In genomic region chr14:77040059-77040308, GRCh38 we compare ENCODE assay signal across 8 cellular contexts. TPM values are rescaled to one million over a fixed set of nuclear protein-coding genes. Genes with fewer than 3 reads are reported as not detected.
DNase-seq lines count a peak whose midpoint lies in the region; ATAC-seq and TF ChIP-seq lines count a peak whose summit lies in the region.

No MANE protein-coding gene starts in this region.

- H3K27ac Mint-ChIP-seq in T-helper 2 cell treated with Interferon-gamma antibody and Interleukin-4, amounts not matched to agents 5 μg/mL and 100 μg/mL, for 36 hours: peak overlapping the region; percentile 97

- H3K27ac ChIP-seq in brain microvascular endothelial cell (peak overlapping the region; percentile 99), muscle layer of duodenum (ENCODE audit: low read length) (peak overlapping the region; percentile 85)

- H3K4me1 ChIP-seq in muscle layer of duodenum (ENCODE audit: control insufficient read depth in 1 of 2, insufficient read depth in 2 of 2, low read length in 2 of 2): peaks cover 50 to 66% of the 10 kb centered on the region in 2 donors

- in situ Hi-C loops in brain microvascular endothelial cell (cut with HindIII; ENCODE audit: low pct_ligation_motif_present, low sequenced_read_pairs): no loop called here

- no peaks in the 10 kb centered on the region for H3K36me3 ChIP-seq in brain microvascular endothelial cell (replicated peaks)
- H3K36me3 ChIP-seq in muscle layer of duodenum (ENCODE audit: control insufficient read depth in 1 of 2, insufficient read depth in 2 of 2, low read length in 2 of 2): peaks cover 0 to 10% of the 10 kb centered on the region in 2 donors

- H3K4me3 ChIP-seq in brain microvascular endothelial cell (ENCODE audit: low read depth, low read length) (peak overlapping the region; percentile 33), muscle layer of duodenum (ENCODE audit: low read depth in 1 of 2, low read length in 2 of 2) (peak overlapping the region; percentile 19 to 39)

- no peak for DNase-seq in T-helper 2 cell treated with Interferon-gamma antibody and Interleukin-4, amounts not matched to agents 5 μg/mL and 100 μg/mL, for 36 hours (ENCODE audit: low spot score)
- no peak for DNase-seq in T-helper 2 cell
- DNase-seq in brain microvascular endothelial cell: no peak
- no peak for DNase-seq in DMS 273 treated with DMSO at 0.1 percent for 48 hours (lab: John Stamatoyannopoulos, UW)
- DNase-seq in HPDE6-E6E7 (ENCODE audit: extremely low spot score): no peak
- no peak for DNase-seq in SK-N-DZ (ENCODE audit: low spot score)

- ATAC-seq in HG03439 (IDR thresholded peaks at IDR 0.05; ENCODE audit: unreplicated experiment): peak; percentile 34

- H3K9me3 ChIP-seq in muscle layer of duodenum (ENCODE audit: control insufficient read depth in 1 of 2, low read length in 2 of 2): no peaks in the 10 kb centered on the region

- no peaks in the 10 kb centered on the region for H3K36me3 Mint-ChIP-seq in T-helper 2 cell treated with Interferon-gamma antibody and Interleukin-4, amounts not matched to agents 5 μg/mL and 100 μg/mL, for 36 hours (ENCODE audit: low read depth)

- no peaks in the 10 kb centered on the region for H3K27me3 ChIP-seq in brain microvascular endothelial cell (replicated peaks)
- no peaks in the 10 kb centered on the region for H3K27me3 ChIP-seq in muscle layer of duodenum (ENCODE audit: low read depth, low read length)

- no peaks in the 10 kb centered on the region for H3K27me3 Mint-ChIP-seq in T-helper 2 cell treated with Interferon-gamma antibody and Interleukin-4, amounts not matched to agents 5 μg/mL and 100 μg/mL, for 36 hours (ENCODE audit: low read depth)

- TF ChIP-seq CTCF in brain microvascular endothelial cell (IDR thresholded peaks at IDR 0.05; ENCODE audit: low read depth, low read length, missing control alignments): no peak

- peaks cover 75% of the 10 kb centered on the region for H3K4me1 Mint-ChIP-seq in T-helper 2 cell treated with Interferon-gamma antibody and Interleukin-4, amounts not matched to agents 5 μg/mL and 100 μg/mL, for 36 hours (ENCODE audit: low read depth)

- H3K9me3 Mint-ChIP-seq in T-helper 2 cell treated with Interferon-gamma antibody and Interleukin-4, amounts not matched to agents 5 μg/mL and 100 μg/mL, for 36 hours: no peaks in the 10 kb centered on the region

- peak overlapping the region; percentile 78 for H3K4me3 Mint-ChIP-seq in T-helper 2 cell treated with Interferon-gamma antibody and Interleukin-4, amounts not matched to agents 5 μg/mL and 100 μg/mL, for 36 hours

RNA-seq across cellular contexts. Expression of gene IRF2BPL, which starts 11.5 kb away (rescaled TPM):
- polyA plus RNA-seq in SK-N-DZ (2014; cell fraction: cytosol; rRNA removed): 18.1 and 20.5 TPM in 2 replicates
- 10.6 and 12.5 TPM in 2 replicates for polyA plus RNA-seq in SK-N-DZ (2014; cell fraction: nucleus; rRNA removed)

RNA-seq across cellular contexts. Expression of gene CIPC, which starts 58.1 kb away (rescaled TPM):
- 22.1 and 24.0 TPM in 2 replicates for polyA plus RNA-seq in SK-N-DZ (2014; cell fraction: cytosol; rRNA removed)
- polyA plus RNA-seq in SK-N-DZ (2014; cell fraction: nucleus; rRNA removed): 8.5 and 11.2 TPM in 2 replicates
